In the genomic region with DNA sequence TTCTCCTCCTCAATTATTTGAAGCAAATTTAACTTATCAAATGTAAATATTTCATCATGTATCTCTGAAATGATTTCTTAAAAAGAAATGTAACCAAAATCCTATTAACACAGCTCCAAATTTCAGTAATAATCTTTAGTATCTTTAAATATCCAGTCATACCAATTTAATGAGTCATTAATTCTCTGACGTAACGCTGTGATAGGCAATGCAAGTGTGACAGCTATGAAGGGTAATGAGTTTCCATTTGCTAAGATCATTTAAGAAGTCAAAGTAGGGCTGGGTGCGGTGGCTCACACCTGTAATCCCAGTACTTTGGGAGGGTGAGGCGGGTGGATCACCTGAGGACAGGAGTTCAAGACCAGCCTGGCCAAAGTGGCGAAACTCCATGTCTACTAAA, we compare ENCODE assay signal across 1 cellular context.
TF ChIP-seq lines count a peak whose summit lies in the region.

No MANE protein-coding gene starts in this region.

TF ChIP-seq in IMR-90, 13 proteins besides CTCF, POLR2A, EP300 and RAD21:
- TF ChIP-seq NFE2L2 (IDR thresholded peaks at IDR 0.05; ENCODE audit: low read depth, low read length): no peak
- no peak for TF ChIP-seq BHLHE40 (IDR thresholded peaks at IDR 0.05; ENCODE audit: low read depth, low read length)
